8 cellular contexts compared by ENCODE assay signal in genomic region chr15:41827290-41827879, GRCh38. TPM values are rescaled to one million over a fixed set of nuclear protein-coding genes. Genes with fewer than 3 reads are reported as not detected.
DNase-seq lines count a peak whose midpoint lies in the region; ATAC-seq lines count a peak whose summit lies in the region.

No MANE protein-coding gene starts in this region.

- no peaks in the 10 kb centered on the region for H3K27me3 Mint-ChIP-seq in activated naive CD8-positive, alpha-beta T cell treated with anti-CD3 and anti-CD28 coated beads, Interleukin-2, amount 10 ng/mL, durations not matched to agents 7 days and 5 days

- peak overlapping the region; percentile 89 for H3K4me3 Mint-ChIP-seq in activated naive CD8-positive, alpha-beta T cell treated with anti-CD3 and anti-CD28 coated beads, Interleukin-2, amount 10 ng/mL, durations not matched to agents 7 days and 5 days

- peak overlapping the region; percentile 60 for H3K4me3 ChIP-seq in iPS-15b (ENCODE audit: low read depth, low read length)

- no peaks in the 10 kb centered on the region for H3K9me3 Mint-ChIP-seq in activated naive CD8-positive, alpha-beta T cell treated with anti-CD3 and anti-CD28 coated beads, Interleukin-2, amount 10 ng/mL, durations not matched to agents 7 days and 5 days

- peaks cover 28% of the 10 kb centered on the region for H3K4me1 Mint-ChIP-seq in activated naive CD8-positive, alpha-beta T cell treated with anti-CD3 and anti-CD28 coated beads, Interleukin-2, amount 10 ng/mL, durations not matched to agents 7 days and 5 days

- H3K27me3 ChIP-seq in iPS-15b (ENCODE audit: control insufficient read depth, insufficient read depth, low read length) = no peaks in the 10 kb centered on the region

- H3K9ac ChIP-seq in iPS-15b (ENCODE audit: low read depth, low read length) = no peak overlapping the region

- peaks cover 18% of the 10 kb centered on the region for H3K36me3 ChIP-seq in iPS-15b (ENCODE audit: control insufficient read depth, insufficient read depth, low read length)

- H3K4me1 ChIP-seq in iPS-15b (ENCODE audit: control insufficient read depth, insufficient read depth, low read length) = no peaks in the 10 kb centered on the region

- peaks cover 4% of the 10 kb centered on the region for H3K36me3 Mint-ChIP-seq in activated naive CD8-positive, alpha-beta T cell treated with anti-CD3 and anti-CD28 coated beads, Interleukin-2, amount 10 ng/mL, durations not matched to agents 7 days and 5 days

- H3K27ac Mint-ChIP-seq in activated naive CD8-positive, alpha-beta T cell treated with anti-CD3 and anti-CD28 coated beads, Interleukin-2, amount 10 ng/mL, durations not matched to agents 7 days and 5 days = peak overlapping the region; percentile 80

- POLR2A ChIA-PET in activated naive CD8-positive, alpha-beta T cell treated with anti-CD3 and anti-CD28 coated beads, Interleukin-2, amount 10 ng/mL, durations not matched to agents 7 days and 5 days (lab: Charles Lee) = interaction anchor here (0.9 to 5.6 kb wide), 4 partner anchors 17 to 54 kb away, joined by 3 to 27 read pairs (median 5); partner anchors contain the start of gene MAPKBP1

- ATAC-seq in GM18907 (IDR thresholded peaks at IDR 0.05; ENCODE audit: unreplicated experiment) (peak; percentile 6), GM18861 (IDR thresholded peaks at IDR 0.05; ENCODE audit: unreplicated experiment) (no peak), HG02973 (IDR thresholded peaks at IDR 0.05; ENCODE audit: unreplicated experiment) (no peak), HG02884 (IDR thresholded peaks at IDR 0.05; ENCODE audit: unreplicated experiment) (no peak)
- ATAC-seq in activated naive CD8-positive, alpha-beta T cell treated with anti-CD3 and anti-CD28 coated beads, Interleukin-2, amount 10 ng/mL, durations not matched to agents 7 days and 5 days (ENCODE audit: low read depth) = peak; percentile 2

- no peaks in the 10 kb centered on the region for H3K9me3 ChIP-seq in iPS-15b (ENCODE audit: control insufficient read depth, insufficient read depth, low read length)

- peak; percentile 18 for DNase-seq in LoVo (ENCODE audit: low spot score)
- no peak for DNase-seq in activated naive CD8-positive, alpha-beta T cell treated with anti-CD3 and anti-CD28 coated beads, Interleukin-2, amount 10 ng/mL, durations not matched to agents 7 days and 5 days
- peak; percentile 21 for DNase-seq in stimulated activated CD4-positive, alpha-beta T cell treated with anti-CD3 and anti-CD28 coated beads, Interleukin-4, amount 100 ng/mL, for 24 hours

RNA-seq across cellular contexts. Expression of gene JMJD7, which starts 0.5 kb away (rescaled TPM):
- 10 to 100 TPM; 33.8 to 54.3 TPM for total RNA-seq in activated naive CD8-positive, alpha-beta T cell treated with anti-CD3 and anti-CD28 coated beads, Interleukin-2, amount 10 ng/mL, durations not matched to agents 7 days and 5 days

RNA-seq across cellular contexts. Expression of gene PLA2G4B, which starts 11.3 kb away (rescaled TPM):
- total RNA-seq in activated naive CD8-positive, alpha-beta T cell treated with anti-CD3 and anti-CD28 coated beads, Interleukin-2, amount 10 ng/mL, durations not matched to agents 7 days and 5 days = 10 to 100 TPM; 21.5 to 26.0 TPM

RNA-seq across cellular contexts. Expression of gene MAPKBP1, which starts 53.1 kb away (rescaled TPM):
- total RNA-seq in activated naive CD8-positive, alpha-beta T cell treated with anti-CD3 and anti-CD28 coated beads, Interleukin-2, amount 10 ng/mL, durations not matched to agents 7 days and 5 days = 10 to 100 TPM; 32.0 to 36.6 TPM

Comparison
In these comparisons a context has a peak if more than half of its experiments do, and no peak if none do; other contexts are left out.
1. ATAC-seq: peak in GM18907 (single experiment) and activated naive CD8-positive, alpha-beta T cell treated with anti-CD3 and anti-CD28 coated beads, Interleukin-2, amount 10 ng/mL, durations not matched to agents 7 days and 5 days (single experiment); none in GM18861 (single experiment), HG02973 (single experiment) and HG02884 (single experiment).